Comparison of ENCODE assay signal across 23 cellular contexts in genomic region chr10:131695814-131696165, GRCh38.
"Had no signal": no experiment of that assay in that cellular context is flagged by ENCODE, and none has a peak within 500 bp of the region (broad histone marks: within the 10 kb centered on the region; RNA-seq: fewer than 3 reads in every experiment).

No MANE protein-coding gene starts in this region.

- H3K9me3 ChIP-seq: breast epithelium, colonic mucosa, testis had no signal

- H3K4me1 Mint-ChIP-seq: activated CD4-positive, alpha-beta T cell treated with anti-CD3 and anti-CD28 coated beads, Interleukin-2, amount 10 ng/mL, durations not matched to agents 24 days and 14 days; activated naive CD8-positive, alpha-beta T cell treated with anti-CD3 and anti-CD28 coated beads, Interleukin-2, amount 10 ng/mL, durations not matched to agents 7 days and 5 days; nephron had no signal

- H3K27ac Mint-ChIP-seq: activated CD4-positive, alpha-beta T cell treated with anti-CD3 and anti-CD28 coated beads, Interleukin-2, amount 10 ng/mL, durations not matched to agents 24 days and 14 days; activated CD8-positive, alpha-beta T cell treated with anti-CD3 and anti-CD28 coated beads, Interleukin-2, amount 10 ng/mL, durations not matched to agents 7 days and 5 days; activated naive CD4-positive, alpha-beta T cell treated with anti-CD3 and anti-CD28 coated beads for 36 hours; activated naive CD8-positive, alpha-beta T cell treated with anti-CD3 and anti-CD28 coated beads, Interleukin-2, amount 10 ng/mL, durations not matched to agents 7 days and 5 days; activated T-cell treated with anti-CD3 and anti-CD28 coated beads, Interleukin-2, amount 50 U/mL, for 72 hours; progenitor cell of endocrine pancreas; type B pancreatic cell had no signal

- ATAC-seq: activated CD8-positive, alpha-beta T cell treated with anti-CD3 and anti-CD28 coated beads, Interleukin-2, amount 10 ng/mL, durations not matched to agents 7 days and 5 days; activated T-cell treated with anti-CD3 and anti-CD28 coated beads, Interleukin-2, amount 50 U/mL, for 72 hours; heart right ventricle; left colon had no signal

- H3K4me3 ChIP-seq: breast epithelium, colonic mucosa, heart right ventricle, testis had no signal

- H3K4me1 ChIP-seq: breast epithelium, colonic mucosa, heart right ventricle, testis had no signal

- H3K4me3 Mint-ChIP-seq: activated CD4-positive, alpha-beta T cell treated with anti-CD3 and anti-CD28 coated beads, Interleukin-2, amount 10 ng/mL, durations not matched to agents 24 days and 14 days; activated CD8-positive, alpha-beta T cell treated with anti-CD3 and anti-CD28 coated beads, Interleukin-2, amount 10 ng/mL, durations not matched to agents 7 days and 5 days; activated naive CD4-positive, alpha-beta T cell treated with anti-CD3 and anti-CD28 coated beads for 36 hours; activated naive CD8-positive, alpha-beta T cell treated with anti-CD3 and anti-CD28 coated beads, Interleukin-2, amount 10 ng/mL, durations not matched to agents 7 days and 5 days; activated T-cell treated with anti-CD3 and anti-CD28 coated beads, Interleukin-2, amount 50 U/mL, for 72 hours; nephron; T-helper 1 cell treated with Interleukin-12 subunit alpha and Interleukin-12 subunit beta and Interleukin-4 antibody, amounts not matched to agents 30 μg/mL and 1 μg/mL, for 36 hours; type B pancreatic cell had no signal

- H3K36me3 Mint-ChIP-seq: activated naive CD8-positive, alpha-beta T cell treated with anti-CD3 and anti-CD28 coated beads, Interleukin-2, amount 10 ng/mL, durations not matched to agents 7 days and 5 days; type B pancreatic cell had no signal

- H3K27me3 Mint-ChIP-seq: activated CD4-positive, alpha-beta T cell treated with anti-CD3 and anti-CD28 coated beads, Interleukin-2, amount 10 ng/mL, durations not matched to agents 24 days and 14 days; activated naive CD8-positive, alpha-beta T cell treated with anti-CD3 and anti-CD28 coated beads, Interleukin-2, amount 10 ng/mL, durations not matched to agents 7 days and 5 days had no signal

- H3K27ac ChIP-seq: breast epithelium, colonic mucosa, heart right ventricle, testis had no signal

- H3K27me3 ChIP-seq: colonic mucosa, testis had no signal

- H3K36me3 ChIP-seq: breast epithelium, colonic mucosa, heart right ventricle had no signal

- H3K9me3 Mint-ChIP-seq: activated CD4-positive, alpha-beta T cell treated with anti-CD3 and anti-CD28 coated beads, Interleukin-2, amount 10 ng/mL, durations not matched to agents 24 days and 14 days; activated naive CD4-positive, alpha-beta T cell treated with anti-CD3 and anti-CD28 coated beads for 36 hours; activated naive CD8-positive, alpha-beta T cell treated with anti-CD3 and anti-CD28 coated beads, Interleukin-2, amount 10 ng/mL, durations not matched to agents 7 days and 5 days; activated T-cell treated with anti-CD3 and anti-CD28 coated beads, Interleukin-2, amount 50 U/mL, for 72 hours; nephron had no signal

- DNase-seq: activated CD4-positive, alpha-beta T cell treated with anti-CD3 and anti-CD28 coated beads, Interleukin-2, amount 10 ng/mL, durations not matched to agents 24 days and 14 days; activated CD8-positive, alpha-beta T cell treated with anti-CD3 and anti-CD28 coated beads, Interleukin-2, amount 10 ng/mL, durations not matched to agents 7 days and 5 days; activated effector memory CD4-positive, alpha-beta T cell treated with Interleukin-2 at 50 U/mL for 16 hours; activated naive CD4-positive, alpha-beta T cell treated with anti-CD3 and anti-CD28 coated beads for 36 hours; activated naive CD8-positive, alpha-beta T cell treated with anti-CD3 and anti-CD28 coated beads, Interleukin-2, amount 10 ng/mL, durations not matched to agents 7 days and 5 days; activated T-cell treated with anti-CD3 and anti-CD28 coated beads, Interleukin-2, amount 50 U/mL, for 72 hours; amniotic stem cell; colonic mucosa; heart right ventricle; left colon; mammary epithelial cell; midbrain; occipital lobe; retina; stimulated activated CD4-positive, alpha-beta T cell treated with anti-CD3 and anti-CD28 coated beads, Interleukin-2, amount 100 ng/mL, for 48 hours; stimulated activated CD8-positive, alpha-beta memory T cell treated with anti-CD3 and anti-CD28 coated beads, Interleukin-4, amount 100 ng/mL, for 48 hours; stimulated activated naive CD4-positive, alpha-beta T cell; testis had no signal
